9 cellular contexts compared by ENCODE assay signal in genomic region chr17:61410555-61411089, GRCh38. TPM values are rescaled to one million over a fixed set of nuclear protein-coding genes. Genes with fewer than 3 reads are reported as not detected.
DNase-seq lines count a peak whose midpoint lies in the region; ATAC-seq, FAIRE-seq and TF ChIP-seq lines count a peak whose summit lies in the region.
"Had no signal": no experiment of that assay in that cellular context is flagged by ENCODE, and none has a peak within 500 bp of the region (broad histone marks: within the 10 kb centered on the region; RNA-seq: fewer than 3 reads in every experiment).

No MANE protein-coding gene starts in this region.

- no peak overlapping the region for H3K4me2 ChIP-seq in PC-3 (ENCODE audit: low read length)

- no peaks in the 10 kb centered on the region for H4K20me1 ChIP-seq in PC-3 (ENCODE audit: low read length)

- H3K9me3 ChIP-seq in PC-3 (ENCODE audit: low read length) (no peaks in the 10 kb centered on the region), upper lobe of left lung (no peaks in the 10 kb centered on the region)

- H3K27ac ChIP-seq in PC-3 (ENCODE audit: low read length) = no peak overlapping the region
- peak overlapping the region; percentile 90 to 97 (median 92) for H3K27ac ChIP-seq in upper lobe of left lung

- no peaks in the 10 kb centered on the region for H3K27me3 ChIP-seq in PC-3 (ENCODE audit: low read length)
- H3K27me3 ChIP-seq in upper lobe of left lung = peaks cover 0 to 27% (median 12%) of the 10 kb centered on the region in 4 donors

- CTCF ChIA-PET in PC-3 (lab: Charles Lee) = no interaction called here

- TF ChIP-seq EP300 in upper lobe of left lung (IDR thresholded peaks at IDR 0.05) = no peak

- WGBS in upper lobe of left lung, 2 donors = 16% methylated on average over 41 of the region's 48 CpGs; no CpG with 5 or more reads in 1 of the 2 donors

- DNase-seq in GM10266 (ENCODE audit: extremely low spot score) (peak; percentile 81), PC-3 (no peak), Right ventricle myocardium inferior (ENCODE audit: missing footprints) (peak; percentile 90), pons (ENCODE audit: low spot score) (peak; percentile 57), upper lobe of left lung (peak; percentile 71 to 96), cerebellar cortex (ENCODE audit: low spot score) (no peak), RCC 7860 (ENCODE audit: low spot score) (no peak)
- peak; percentile 21 to 70 (median 68) for DNase-seq in activated naive CD4-positive, alpha-beta T cell (lab: John Stamatoyannopoulos, UW)

- H2AFZ ChIP-seq in PC-3 (ENCODE audit: low read length) = no peak overlapping the region

- H3K9me2 ChIP-seq in PC-3 (replicated peaks; ENCODE audit: low read length) = no peaks in the 10 kb centered on the region

- POLR2A ChIA-PET in PC-3 (lab: Charles Lee; ENCODE audit: unreplicated experiment) = no interaction called here

- no peaks in the 10 kb centered on the region for H3K36me3 ChIP-seq in PC-3 (ENCODE audit: low read depth, low read length)
- peaks cover 0 to 27% (median 7%) of the 10 kb centered on the region in 4 donors for H3K36me3 ChIP-seq in upper lobe of left lung

- intact Hi-C loops in PC-3 (cut with micrococcal nuclease) (loop anchor here (1.0 to 10.0 kb wide), 4 partner anchors 274 to 690 kb away; no protein-coding TSS in a partner anchor), Right ventricle myocardium inferior (cut with DNase I) (loop anchor here (5.0 to 10.0 kb wide), 3 partner anchors 64 to 688 kb away; no protein-coding TSS in a partner anchor)

- H3K4me3 ChIP-seq in PC-3 (ENCODE audit: low read length) (no peak overlapping the region), upper lobe of left lung (peak overlapping the region; percentile 38 to 63 (median 57))

- H3K4me1 ChIP-seq in PC-3 (ENCODE audit: insufficient read depth, low read length) = peaks cover 25% of the 10 kb centered on the region
- H3K4me1 ChIP-seq in upper lobe of left lung = peaks cover 37 to 90% (median 55%) of the 10 kb centered on the region in 4 donors

- TF ChIP-seq POLR2A in upper lobe of left lung (IDR thresholded peaks at IDR 0.05) = peak in 2 of 4 donors; percentile 5 to 39

- H3F3A ChIP-seq in PC-3 (ENCODE audit: low read length, unreplicated experiment) = no peaks in the 10 kb centered on the region

- no peak overlapping the region for H3K9ac ChIP-seq in PC-3 (ENCODE audit: low read length)

- FAIRE-seq in RCC 7860 (lab: Jason Lieb, UNC) = no peak
- FAIRE-seq: TTC549 had no signal

- TF ChIP-seq CTCF in GM10266 (IDR thresholded peaks at IDR 0.05; ENCODE audit: control insufficient read depth, insufficient read depth, low read depth, missing control alignments) (peak; percentile 80), PC-3 (conservative IDR thresholded peaks at IDR 0.05; ENCODE audit: low read depth, low read length) (peak; percentile 37; the same call in 1 of the 2 replicates), upper lobe of left lung (IDR thresholded peaks at IDR 0.05) (peak; percentile 52 to 79 (median 74))

- ATAC-seq in PC-3 = no peak
- ATAC-seq in Right ventricle myocardium inferior = peak; percentile 51
- ATAC-seq in upper lobe of left lung (ENCODE audit: low FRiP score in 2 of 2) = peak; percentile 55 to 62

- BruUV-seq in PC-3 (replicated peaks; lab: Mats Ljungman, UMichigan) = no TSS peak

- H3K79me2 ChIP-seq in PC-3 (ENCODE audit: low read length) = peaks cover 9% of the 10 kb centered on the region

RNA-seq across cellular contexts. Expression of gene TBX2, which starts 11.0 kb away (rescaled TPM):
- 7.1 and 8.5 TPM in 2 replicates for total RNA-seq in PC-3 (2014; rRNA removed)
- 12.1 TPM for total RNA-seq in Right ventricle myocardium inferior
- 100 to 1,000 TPM in 2 of 6 donors, 10 to 100 TPM in 4; 22.4 to 130 (median 92.7) TPM for total RNA-seq in upper lobe of left lung

RNA-seq across cellular contexts. Expression of gene TBX4, which starts 41.6 kb away (rescaled TPM):
- total RNA-seq in PC-3 (2014; rRNA removed) (not detected in 2 replicates), Right ventricle myocardium inferior (not detected), upper lobe of left lung (10 to 100 TPM; 10.2 to 69.1 (median 22.7) TPM)

Comparison
In these comparisons a context has a peak if more than half of its experiments do, and no peak if none do; other contexts are left out.
1. DNase-seq: peak in GM10266 (single experiment), activated naive CD4-positive, alpha-beta T cell (4 of 4), Right ventricle myocardium inferior (single experiment), pons (single experiment) and upper lobe of left lung (2 of 2); none in PC-3 (single experiment), cerebellar cortex (single experiment) and RCC 7860 (single experiment).
2. RNA of gene TBX4, which starts 41.6 kb away (total RNA-seq): 10.2 to 69.1 TPM in upper lobe of left lung; not detected in PC-3 and not detected in Right ventricle myocardium inferior (single experiment); every median in the first group is over 10 times any median in the second.
3. Peak in every context shown above with its lines, with median percentiles within 50 percentile points of each other: CTCF ChIP-seq.